Comparison of ENCODE assay signal across 13 cellular contexts in genomic region chr12:11970155-11970520, GRCh38.
"Had no signal": no experiment of that assay in that cellular context is flagged by ENCODE, and none has a peak within 500 bp of the region (broad histone marks: within the 10 kb centered on the region; RNA-seq: fewer than 3 reads in every experiment).

No MANE protein-coding gene starts in this region.

- H3K4me3 ChIP-seq: adrenal gland, cardiac muscle cell, dorsolateral prefrontal cortex, esophagus muscularis mucosa, thoracic aorta had no signal

- H3K36me3 ChIP-seq: adrenal gland, cardiac muscle cell, esophagus muscularis mucosa, thoracic aorta had no signal

- H3K27ac ChIP-seq: adrenal gland, cardiac muscle cell, dorsolateral prefrontal cortex, esophagus muscularis mucosa, thoracic aorta had no signal

- DNase-seq: activated B cell treated with CpG ODN at 0.5 μM for 24 hours; activated CD4-positive, alpha-beta T cell treated with anti-CD3 and anti-CD28 coated beads, Interleukin-2, amount 50 U/mL, for 1 hour; activated naive CD4-positive, alpha-beta T cell treated with anti-CD3 and anti-CD28 coated beads for 36 hours; adrenal gland; dorsolateral prefrontal cortex; hippocampal formation; mesenchymal stem cell; stimulated activated CD4-positive, alpha-beta T cell treated with anti-CD3 and anti-CD28 coated beads, Interleukin-1b, Interleukin-23, amount 100 ng/mL, for 48 hours; T-helper 2 cell had no signal

- ATAC-seq: natural killer cell treated with Interleukin-12 subunit alpha and Interleukin-12 subunit beta and Interleukin-15 and Interleukin-18, amount 100 ng/mL, for 72 hours had no signal

- H3K9me3 ChIP-seq: adrenal gland, esophagus muscularis mucosa, thoracic aorta had no signal

- H3K4me1 ChIP-seq: adrenal gland, esophagus muscularis mucosa had no signal

- H3K27me3 ChIP-seq: adrenal gland, cardiac muscle cell, dorsolateral prefrontal cortex, esophagus muscularis mucosa had no signal
